ENCODE assay signal across 10 cellular contexts in genomic region chr14:59482120-59482434, GRCh38. TPM values are rescaled to one million over a fixed set of nuclear protein-coding genes. Genes with fewer than 3 reads are reported as not detected.
DNase-seq lines count a peak whose midpoint lies in the region; ATAC-seq and TF ChIP-seq lines count a peak whose summit lies in the region.
"Had no signal": no experiment of that assay in that cellular context is flagged by ENCODE, and none has a peak within 500 bp of the region (broad histone marks: within the 10 kb centered on the region; RNA-seq: fewer than 3 reads in every experiment).

No MANE protein-coding gene starts in this region.

- TF ChIP-seq EP300 in esophagus muscularis mucosa (IDR thresholded peaks at IDR 0.05), result no peak

- no peaks in the 10 kb centered on the region for H3K9me2 ChIP-seq in GM23338 (ENCODE audit: insufficient read depth)

- H3K4me3 ChIP-seq in GM23338, result peak overlapping the region; percentile 80
- peak overlapping the region; percentile 12 to 82 (median 77) for H3K4me3 ChIP-seq in esophagus muscularis mucosa
- no peak overlapping the region for H3K4me3 ChIP-seq in skin epidermis

- H4K20me1 ChIP-seq in GM23338 (replicated peaks; ENCODE audit: insufficient read depth), result peaks cover 12% of the 10 kb centered on the region

- H3K4me2 ChIP-seq in GM23338, result peak overlapping the region; percentile 75; the same call in 1 of the 2 replicates

- H3K36me3 Mint-ChIP-seq in GM23338 (ENCODE audit: low read depth), result peaks cover 12% of the 10 kb centered on the region
- H3K36me3 Mint-ChIP-seq in T-helper 17 cell (ENCODE audit: low read depth), result no peaks in the 10 kb centered on the region

- ATAC-seq in GM23338 (no peak), T-helper 17 cell (no peak), HG03571 (IDR thresholded peaks at IDR 0.05; ENCODE audit: unreplicated experiment) (no peak), HG03457 (IDR thresholded peaks at IDR 0.05; ENCODE audit: unreplicated experiment) (no peak)

- H3K36me3 ChIP-seq in GM23338 (ENCODE audit: insufficient read depth) (0 out of 2 replicates have a peak, but pooled peaks cover 2% of the 10 kb centered on the region), esophagus muscularis mucosa (peaks cover 0 to 11% (median 7%) of the 10 kb centered on the region in 4 donors)

- H3K27me3 ChIP-seq in GM23338 (ENCODE audit: insufficient read depth) (no peaks in the 10 kb centered on the region; the same call in 1 of the 2 replicates), esophagus muscularis mucosa (no peaks in the 10 kb centered on the region)

- H3K27ac ChIP-seq in GM23338 (ENCODE audit: low read depth), result no peak overlapping the region
- peak overlapping the region; percentile 90 to 97 (median 93) for H3K27ac ChIP-seq in esophagus muscularis mucosa (replicated peaks in 1 of 4)
- H3K27ac ChIP-seq in skin epidermis, result peak overlapping the region in 14 of 21 experiments; percentile 1 to 97 (median 91)

- H3K79me2 ChIP-seq in GM23338 (replicated peaks; ENCODE audit: insufficient read depth), result peaks cover 51% of the 10 kb centered on the region

- no peak overlapping the region for H2AFZ ChIP-seq in GM23338

- DNase-seq in GM23338 (ENCODE audit: low spot score) (no peak), T-helper 17 cell (no peak), esophagus muscularis mucosa (ENCODE audit: extremely low spot score) (no peak), NCI-H1694 (lab: John Stamatoyannopoulos, UW) (no peak), NCI-H748 treated with DMSO at 0.1 percent for 48 hours (lab: John Stamatoyannopoulos, UW) (no peak)
- DNase-seq: activated T-cell treated with anti-CD3 and anti-CD28 coated beads, Interleukin-2, amount 50 U/mL, for 1 hour; NCI-H1417 treated with DMSO at 0.1 percent for 48 hours had no signal

- peaks cover 21% of the 10 kb centered on the region for H3K4me1 Mint-ChIP-seq in GM23338
- peaks cover 37% of the 10 kb centered on the region for H3K4me1 Mint-ChIP-seq in T-helper 17 cell

- H3K9me3 Mint-ChIP-seq in GM23338, result no peaks in the 10 kb centered on the region

- peak overlapping the region; percentile 98 for H3K4me3 Mint-ChIP-seq in GM23338
- peak overlapping the region; percentile 92 for H3K4me3 Mint-ChIP-seq in T-helper 17 cell

- H3K4me1 ChIP-seq in GM23338 (ENCODE audit: insufficient read depth) (peaks cover 9% of the 10 kb centered on the region), esophagus muscularis mucosa (peaks cover 38 to 75% (median 63%) of the 10 kb centered on the region in 4 donors)

- no peak for TF ChIP-seq CTCF in GM23338 (conservative IDR thresholded peaks at IDR 0.05; ENCODE audit: low read depth in 2 of 2)
- TF ChIP-seq CTCF in esophagus muscularis mucosa (IDR thresholded peaks at IDR 0.05), result no peak

- H3K27ac Mint-ChIP-seq in GM23338, result no peak overlapping the region
- no peak overlapping the region for H3K27ac Mint-ChIP-seq in T-helper 17 cell

- no peaks in the 10 kb centered on the region for H3K9me3 ChIP-seq in T-helper 17 cell (ENCODE audit: control insufficient read depth, low read length, poor library complexity, severe bottlenecking)
- no peaks in the 10 kb centered on the region for H3K9me3 ChIP-seq in esophagus muscularis mucosa

- intact Hi-C loops in esophagus muscularis mucosa (cut with DNase I), result loop anchor here (5.0 kb wide), 1 partner anchor 1185 kb away; the partner anchor contains the start of gene ARID4A

- H3K27me3 Mint-ChIP-seq in GM23338 (ENCODE audit: insufficient read depth, low read depth, poor library complexity), result peaks cover 2% of the 10 kb centered on the region
- H3K27me3 Mint-ChIP-seq in T-helper 17 cell, result no peaks in the 10 kb centered on the region

- no peak for TF ChIP-seq POLR2A in esophagus muscularis mucosa (IDR thresholded peaks at IDR 0.05; ENCODE audit: low read depth)

- H3F3A ChIP-seq in GM23338 (replicated peaks; ENCODE audit: low read depth), result no peaks in the 10 kb centered on the region

TF ChIP-seq in GM23338, 12 proteins besides CTCF, POLR2A, EP300 and RAD21 (continues in another document):
- TF ChIP-seq CREB1 (CRISPR knock-in tag; IDR thresholded peaks at IDR 0.05; ENCODE audit: low read depth) (no peak), POLR2AphosphoS5 (IDR thresholded peaks at IDR 0.05; ENCODE audit: low read depth) (no peak), NANOG (IDR thresholded peaks at IDR 0.05; ENCODE audit: borderline replicate concordance) (no peak), STAT1 (IDR thresholded peaks at IDR 0.05; ENCODE audit: unreplicated experiment) (no peak), ZNF462 (CRISPR knock-in tag; IDR thresholded peaks at IDR 0.05) (no peak), ZNF331 (CRISPR knock-in tag; IDR thresholded peaks at IDR 0.05; ENCODE audit: low read depth) (no peak)

RNA-seq across cellular contexts. Expression of gene L3HYPDH, which starts 2.1 kb away (rescaled TPM):
- total RNA-seq in GM23338 (2014; rRNA removed; shearing (Covaris generic)), result 24.8 and 24.9 TPM in 2 replicates
- polyA plus RNA-seq in GM23338 (2016; fragmentation: Nextera tagmentation; extraction: Ambion mirVana), result 15.6 and 18.6 TPM in 2 replicates
- total RNA-seq in T-helper 17 cell, result 10 to 100 TPM; 13.8 to 17.5 TPM
- total RNA-seq in esophagus muscularis mucosa, result 10 to 100 TPM; 20.2 to 32.2 (median 26.0) TPM

RNA-seq across cellular contexts. Expression of gene JKAMP, which starts 2.2 kb away (rescaled TPM):
- 66.8 and 83.1 TPM in 2 replicates for total RNA-seq in GM23338 (2014; rRNA removed; shearing (Covaris generic))
- 26.0 and 31.6 TPM in 2 replicates for polyA plus RNA-seq in GM23338 (2016; fragmentation: Nextera tagmentation; extraction: Ambion mirVana)
- total RNA-seq in T-helper 17 cell (10 to 100 TPM; 17.7 to 18.4 TPM), esophagus muscularis mucosa (10 to 100 TPM; 23.3 to 27.8 (median 26.3) TPM)

RNA-seq across cellular contexts. Expression of gene GPR135, which starts 16.9 kb away (rescaled TPM):
- total RNA-seq in GM23338 (2014; rRNA removed; shearing (Covaris generic)), result 0.93 and 2.2 TPM in 2 replicates
- polyA plus RNA-seq in GM23338 (2016; fragmentation: Nextera tagmentation; extraction: Ambion mirVana), result 0.23 and 0.47 TPM in 2 replicates
- total RNA-seq in T-helper 17 cell (1 to 10 TPM; 1.7 to 2.8 TPM), esophagus muscularis mucosa (1 to 10 TPM; 4.3 to 9.1 (median 6.4) TPM)

Comparison
In these comparisons a context has a peak if more than half of its experiments do, and no peak if none do; other contexts are left out.
1. H3K4me3 ChIP-seq: peak in GM23338 (single experiment) and esophagus muscularis mucosa (4 of 4); none in skin epidermis (0 of 7).